In the genomic region with DNA sequence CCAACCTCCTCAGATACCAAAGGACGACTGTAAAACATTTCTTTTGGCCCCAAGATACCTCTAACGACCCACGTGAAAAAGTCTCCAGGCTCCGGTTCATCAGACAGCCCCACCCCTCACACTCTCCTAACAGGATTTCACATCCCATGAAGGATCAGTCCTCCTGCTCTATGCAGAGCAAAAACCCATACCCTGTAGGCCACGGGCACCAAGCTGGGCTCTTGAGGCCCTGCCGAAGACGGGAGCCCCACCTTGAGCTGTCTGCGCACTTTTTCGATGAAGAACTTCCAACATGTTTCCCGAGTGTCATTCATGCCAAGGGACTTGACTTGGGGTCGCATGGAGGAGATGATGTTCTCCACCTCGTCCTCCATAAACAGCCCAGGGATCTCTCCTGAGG, we compare ENCODE assay signal across 8 cellular contexts.
"Had no signal": no experiment of that assay in that cellular context is flagged by ENCODE, and none has a peak within 500 bp of the region (broad histone marks: within the 10 kb centered on the region; RNA-seq: fewer than 3 reads in every experiment).

No MANE protein-coding gene starts in this region.

- DNase-seq: GM23248, GOT3, H7, H9, HCEC 1CT, HFFc6 had no signal

- H2AFZ ChIP-seq: GM23248, GM23338 had no signal

- H3K4me2 ChIP-seq: GM23338 had no signal

- H3K27ac ChIP-seq: GM23248 had no signal

- H3K36me3 ChIP-seq: HAP-1 had no signal

- H3K9me3 ChIP-seq: HAP-1 had no signal

- H3K4me3 ChIP-seq: GM23248, GM23338, HAP-1 had no signal

- H3K4me1 ChIP-seq: HAP-1 had no signal
